Comparison of ENCODE assay signal across 8 cellular contexts in the genomic region with DNA sequence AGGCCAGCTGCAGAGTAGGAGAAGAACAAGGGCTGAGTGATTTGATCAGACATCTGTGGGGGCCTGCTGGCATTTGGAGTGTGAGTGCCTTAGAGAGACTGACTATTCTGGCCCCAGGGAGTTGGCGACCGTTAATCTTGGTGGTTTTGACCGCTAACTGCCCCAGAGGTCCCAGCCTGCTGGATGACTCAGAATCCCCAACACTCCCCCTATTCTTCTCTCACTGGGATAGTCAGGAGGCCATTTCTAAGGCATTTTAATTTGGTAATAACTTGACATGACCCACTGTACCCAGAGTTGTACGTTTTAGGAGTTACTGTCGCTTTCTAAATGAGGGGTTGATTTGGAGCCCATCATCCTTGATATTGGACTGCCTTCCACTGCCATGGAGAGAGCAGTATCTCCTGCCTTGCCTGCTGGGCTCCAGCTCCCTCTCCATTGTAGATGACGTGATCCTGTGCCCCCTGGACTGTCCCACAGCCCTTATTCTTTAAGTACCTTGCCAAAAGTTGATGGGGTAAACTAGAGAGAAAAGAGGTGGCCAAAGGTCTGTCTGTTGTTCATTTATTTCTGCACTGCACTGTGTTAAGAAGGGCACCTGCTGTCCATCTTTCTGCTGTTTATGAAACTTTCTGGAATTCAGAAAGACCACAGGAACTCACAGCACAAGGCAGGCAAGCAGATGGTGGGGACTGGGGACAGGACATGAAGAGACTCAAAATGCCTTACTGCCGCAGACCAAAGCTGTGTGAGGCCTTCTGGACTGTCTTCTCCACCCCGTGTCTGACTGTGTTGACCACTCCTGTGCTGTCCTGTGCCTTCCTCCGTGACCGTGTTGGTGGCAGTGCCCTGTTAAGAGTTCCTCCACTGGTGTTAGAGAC.
DNase-seq lines count a peak whose midpoint lies in the region; TF ChIP-seq lines count a peak whose summit lies in the region.

No MANE protein-coding gene starts in this region.

- peak overlapping the region; percentile 52 for H3K4me3 ChIP-seq in NB4 (ENCODE audit: low read depth, low read length)
- no peak overlapping the region for H3K4me3 ChIP-seq in mesodermal cell (ENCODE audit: extremely low read depth, insufficient read depth, low read length, poor library complexity, severe bottlenecking)
- H3K4me3 ChIP-seq in WERI-Rb-1 (ENCODE audit: low read depth, low read length) = no peak overlapping the region

- H3K27ac Mint-ChIP-seq in brain = peak overlapping the region; percentile 39 to 85 (median 74)

- no peak for TF ChIP-seq CTCF in NB4 (IDR thresholded peaks at IDR 0.05; ENCODE audit: low read depth, low read length)
- TF ChIP-seq CTCF in brain (conservative IDR thresholded peaks at IDR 0.05) = no peak
- no peak for TF ChIP-seq CTCF in WERI-Rb-1 (IDR thresholded peaks at IDR 0.05; ENCODE audit: low read depth, low read length)

- no peak overlapping the region for H3K4me3 Mint-ChIP-seq in brain

- H3K4me1 ChIP-seq in mesodermal cell (ENCODE audit: control insufficient read depth, insufficient read depth, low read length, poor library complexity, severe bottlenecking) = peaks cover 25% of the 10 kb centered on the region

- H3K9me3 ChIP-seq in mesodermal cell (ENCODE audit: control insufficient read depth, low read length) (no peaks in the 10 kb centered on the region), WERI-Rb-1 (ENCODE audit: severe bottlenecking) (no peaks in the 10 kb centered on the region)

- H3K36me3 ChIP-seq in mesodermal cell (ENCODE audit: control insufficient read depth, insufficient read depth, low read length) (peaks cover 6% of the 10 kb centered on the region), WERI-Rb-1 (no peaks in the 10 kb centered on the region)

- TF ChIP-seq POLR2A in NB4 (IDR thresholded peaks at IDR 0.05; ENCODE audit: extremely low read depth, insufficient read length) = no peak

- peaks cover 40% of the 10 kb centered on the region for H3K36me3 Mint-ChIP-seq in brain

- DNase-seq in EL (peak; percentile 99), NB4 (ENCODE audit: low read depth) (peak; percentile 98), NCI-H1930 (lab: John Stamatoyannopoulos, UW) (no peak), WERI-Rb-1 (no peak), NCI-H1105 treated with DMSO at 0.1 percent for 48 hours (lab: John Stamatoyannopoulos, UW) (no peak)
- no peak for DNase-seq in activated CD4-positive, alpha-beta T cell treated with anti-CD3 and anti-CD28 coated beads, Interleukin-2, amount 50 U/mL, for 48 hours

- peaks cover 67% of the 10 kb centered on the region for H3K4me1 Mint-ChIP-seq in brain

- 89 to 93% methylated on average over 6 of the region's 10 CpGs for WGBS in mesodermal cell (ENCODE audit: insufficient coverage in 2 of 2), 2 experiments

- H3K9me3 Mint-ChIP-seq in brain = peaks cover 0 to 5% (median 0%) of the 10 kb centered on the region in 5 experiments

- no peaks in the 10 kb centered on the region for H3K27me3 Mint-ChIP-seq in brain

- H3K27ac ChIP-seq in mesodermal cell (ENCODE audit: low read depth, low read length, severe bottlenecking) (peak overlapping the region; percentile 64), WERI-Rb-1 (no peak overlapping the region)

- no peaks in the 10 kb centered on the region for H3K27me3 ChIP-seq in WERI-Rb-1 (ENCODE audit: insufficient read depth, low read depth, severe bottlenecking)

Comparison
In these comparisons a context has a peak if more than half of its experiments do, and no peak if none do; other contexts are left out.
1. DNase-seq: peak in EL (single experiment) and NB4 (single experiment); none in NCI-H1930 (0 of 2), WERI-Rb-1 (single experiment), NCI-H1105 treated with DMSO at 0.1 percent for 48 hours (single experiment) and activated CD4-positive, alpha-beta T cell treated with anti-CD3 and anti-CD28 coated beads, Interleukin-2, amount 50 U/mL, for 48 hours (0 of 2).